ENCODE assay signal across 16 cellular contexts in genomic region chr1:1336931-1337792, GRCh38. TPM values are rescaled to one million over a fixed set of nuclear protein-coding genes. Genes with fewer than 3 reads are reported as not detected.
DNase-seq lines count a peak whose midpoint lies in the region; ATAC-seq and TF ChIP-seq lines count a peak whose summit lies in the region.
"Had no signal": no experiment of that assay in that cellular context is flagged by ENCODE, and none has a peak within 500 bp of the region (broad histone marks: within the 10 kb centered on the region; RNA-seq: fewer than 3 reads in every experiment).

No MANE protein-coding gene starts in this region.

- H3K36me3 Mint-ChIP-seq in central memory CD8-positive, alpha-beta T cell (ENCODE audit: insufficient read depth) = peaks cover 10% of the 10 kb centered on the region
- H3K36me3 Mint-ChIP-seq in CD4-positive, alpha-beta memory T cell = peaks cover 10 to 12% of the 10 kb centered on the region in 2 donors

- POLR2A ChIA-PET in HEK293 (lab: Yijun Ruan, JAX) = interaction anchor here (0.9 to 2.4 kb wide), 4 partner anchors 9 to 25 kb away, joined by 3 to 7 read pairs (median 4); no protein-coding TSS in a partner anchor
- POLR2A ChIA-PET in CD4-positive, alpha-beta memory T cell (lab: Charles Lee; ENCODE audit: partially characterized antibody) = no interaction called here

- TF ChIP-seq CTCF in HEK293 (tag by site-specific recombination; IDR thresholded peaks at IDR 0.05) = no peak

- no peak for ATAC-seq in central memory CD8-positive, alpha-beta T cell (replicated peaks; ENCODE audit: extremely low read depth, poor library complexity, severe bottlenecking)

- H3K9me3 Mint-ChIP-seq in central memory CD8-positive, alpha-beta T cell = no peaks in the 10 kb centered on the region
- H3K9me3 Mint-ChIP-seq in CD4-positive, alpha-beta memory T cell = no peaks in the 10 kb centered on the region
- H3K9me3 Mint-ChIP-seq: CD4-positive, alpha-beta T cell had no signal

- H3K4me1 Mint-ChIP-seq in central memory CD8-positive, alpha-beta T cell = no peaks in the 10 kb centered on the region
- H3K4me1 Mint-ChIP-seq in CD4-positive, alpha-beta memory T cell = peaks cover 0 to 8% (median 6%) of the 10 kb centered on the region in 4 donors

- H3K4me3 ChIP-seq in HEK293 (ENCODE audit: low read depth, low read length) = no peak overlapping the region
- H3K4me3 ChIP-seq in CD4-positive, alpha-beta memory T cell (ENCODE audit: low read length in 2 of 2) = no peak overlapping the region
- H3K4me3 ChIP-seq: A549, GM23248 had no signal

- H3K27ac ChIP-seq in HEK293 (ENCODE audit: extremely low read depth, low read depth, low read length) = no peak overlapping the region
- H3K27ac ChIP-seq in CD4-positive, alpha-beta memory T cell (ENCODE audit: low read depth, low read length) = no peak overlapping the region
- H3K27ac ChIP-seq: A549, C4-2B, GM23248, KMS-11 had no signal

- no peak overlapping the region for H3K4me3 Mint-ChIP-seq in central memory CD8-positive, alpha-beta T cell
- H3K4me3 Mint-ChIP-seq in CD4-positive, alpha-beta memory T cell = no peak overlapping the region
- H3K4me3 Mint-ChIP-seq: CD4-positive, alpha-beta T cell had no signal

- no peaks in the 10 kb centered on the region for H3K27me3 ChIP-seq in CD4-positive, alpha-beta memory T cell (ENCODE audit: insufficient read depth, low read length)

- CTCF ChIA-PET in HEK293 (lab: Yijun Ruan, JAX) = interaction anchor here (0.6 kb wide), 1 partner anchor 277 kb away, joined by 3 read pairs; no protein-coding TSS in a partner anchor
- CTCF ChIA-PET in CD4-positive, alpha-beta memory T cell (lab: Charles Lee; ENCODE audit: partially characterized antibody) = interaction anchor here (0.6 kb wide), 1 partner anchor 240 kb away, joined by 3 read pairs; no protein-coding TSS in a partner anchor

- intact Hi-C loops in CD4-positive, alpha-beta memory T cell (cut with micrococcal nuclease) = no loop called here

- peaks cover 0 to 79% of the 10 kb centered on the region in 2 experiments; a peak in 2 of 3 replicates for H3K36me3 ChIP-seq in HEK293 (ENCODE audit: control insufficient read depth in 2 of 2, insufficient read depth in 1 of 2, low read length in 2 of 2)
- no peaks in the 10 kb centered on the region for H3K36me3 ChIP-seq in CD4-positive, alpha-beta memory T cell (ENCODE audit: insufficient read depth, low read length)

- peak; percentile 46 for DNase-seq in COLO668 (lab: John Stamatoyannopoulos, UW; ENCODE audit: unreplicated experiment)
- DNase-seq in central memory CD8-positive, alpha-beta T cell (ENCODE audit: low spot score in 2 of 2) = no peak
- no peak for DNase-seq in SIG-M5 (lab: John Stamatoyannopoulos, UW)
- DNase-seq in RPMI8226 = no peak
- no peak for DNase-seq in CD4-positive, alpha-beta memory T cell
- DNase-seq: AML-193, Calu3, DMS79 treated with DMSO at 0.1 percent for 48 hours, GF-D8, GM23248, HCEC 1CT had no signal

- peak overlapping the region; percentile 29 for H3K27ac Mint-ChIP-seq in central memory CD8-positive, alpha-beta T cell (ENCODE audit: low read depth)
- no peak overlapping the region for H3K27ac Mint-ChIP-seq in CD4-positive, alpha-beta memory T cell
- H3K27ac Mint-ChIP-seq: CD4-positive, alpha-beta T cell had no signal

- H3K4me1 ChIP-seq in HEK293 (ENCODE audit: control insufficient read depth, insufficient read depth, low read length) = no peaks in the 10 kb centered on the region
- H3K4me1 ChIP-seq in CD4-positive, alpha-beta memory T cell (ENCODE audit: insufficient read depth, low read length) = no peaks in the 10 kb centered on the region
- H3K4me1 ChIP-seq: A549 had no signal

- H3K27me3 Mint-ChIP-seq in central memory CD8-positive, alpha-beta T cell = no peaks in the 10 kb centered on the region
- no peaks in the 10 kb centered on the region for H3K27me3 Mint-ChIP-seq in CD4-positive, alpha-beta memory T cell
- H3K27me3 Mint-ChIP-seq: CD4-positive, alpha-beta T cell had no signal

- no peaks in the 10 kb centered on the region for H3K9me3 ChIP-seq in HEK293 (ENCODE audit: control insufficient read depth, insufficient read depth, low read depth, low read length)
- no peaks in the 10 kb centered on the region for H3K9me3 ChIP-seq in CD4-positive, alpha-beta memory T cell (ENCODE audit: control insufficient read depth in 1 of 2, low read length in 2 of 2)
- H3K9me3 ChIP-seq: A549 had no signal

TF ChIP-seq in HEK293, 187 proteins besides CTCF, POLR2A, EP300 and RAD21 (continues in another document):
- TF ChIP-seq GLIS1 (tag by site-specific recombination; IDR thresholded peaks at IDR 0.05) (peak; percentile 57), ZNF558 (tag by site-specific recombination; IDR thresholded peaks at IDR 0.05) (no peak), KLF9 (tag by site-specific recombination; IDR thresholded peaks at IDR 0.05; ENCODE audit: low read depth) (0 out of 2 replicates have a peak, but pooled peaks have one; percentile 25), ZNF521 (tag by site-specific recombination; IDR thresholded peaks at IDR 0.05) (no peak), SP2 (tag by site-specific recombination; IDR thresholded peaks at IDR 0.05) (no peak), ZNF629 (tag by site-specific recombination; IDR thresholded peaks at IDR 0.05) (no peak), HOXA7 (CRISPR knock-in tag; IDR thresholded peaks at IDR 0.05; ENCODE audit: borderline replicate concordance) (no peak), ZNF146 (tag by site-specific recombination; IDR thresholded peaks at IDR 0.05) (no peak), ZNF623 (tag by site-specific recombination; IDR thresholded peaks at IDR 0.05) (no peak), ZNF148 (tag by site-specific recombination; IDR thresholded peaks at IDR 0.05; ENCODE audit: borderline replicate concordance) (no peak), ZNF341 (tag by site-specific recombination; IDR thresholded peaks at IDR 0.05; ENCODE audit: low read depth) (no peak), SCRT2 (tag by site-specific recombination; IDR thresholded peaks at IDR 0.05) (no peak), ZNF549 (tag by site-specific recombination; IDR thresholded peaks at IDR 0.05) (no peak), TSHZ1 (tag by site-specific recombination; IDR thresholded peaks at IDR 0.05; ENCODE audit: borderline replicate concordance) (no peak), ZNF391 (tag by site-specific recombination; IDR thresholded peaks at IDR 0.05; ENCODE audit: borderline replicate concordance, low read depth) (no peak), ZSCAN16 (tag by site-specific recombination; IDR thresholded peaks at IDR 0.05) (no peak), HOXC10 (CRISPR knock-in tag; IDR thresholded peaks at IDR 0.05) (no peak), ZNF132 (tag by site-specific recombination; IDR thresholded peaks at IDR 0.05; ENCODE audit: borderline replicate concordance) (no peak)

RNA-seq across cellular contexts. Expression of gene TAS1R3, which starts 6.1 kb away (rescaled TPM):
- 1 to 10 TPM; 1.5 TPM for total RNA-seq in CD4-positive, alpha-beta memory T cell
- under 1 TPM in 1 of 2 donors, not detected in 1; 0.47 TPM for polyA plus RNA-seq in CD4-positive, alpha-beta memory T cell
- polyA plus RNA-seq: GM23248 had no signal

RNA-seq across cellular contexts. Expression of gene DVL1, which starts 12.1 kb away (rescaled TPM):
- total RNA-seq in CD4-positive, alpha-beta memory T cell = 10 to 100 TPM; 43.7 to 44.6 TPM
- polyA plus RNA-seq in CD4-positive, alpha-beta memory T cell = 1 to 10 TPM in 1 of 2 donors, under 1 TPM in 1; 0.19 to 1.9 TPM

RNA-seq across cellular contexts. Expression of gene CPTP, which starts 12.6 kb away (rescaled TPM):
- 10 to 100 TPM; 25.0 to 28.3 TPM for total RNA-seq in CD4-positive, alpha-beta memory T cell
- polyA plus RNA-seq in CD4-positive, alpha-beta memory T cell = 10 to 100 TPM; 15.4 to 26.8 TPM

RNA-seq across cellular contexts. Expression of gene INTS11, which starts 12.7 kb away (rescaled TPM):
- 100 to 1,000 TPM; 163 to 173 TPM for total RNA-seq in CD4-positive, alpha-beta memory T cell
- polyA plus RNA-seq in CD4-positive, alpha-beta memory T cell = 10 to 100 TPM; 68.3 to 71.3 TPM

RNA-seq across cellular contexts. Expression of gene MXRA8, which starts 21.2 kb away (rescaled TPM):
- under 1 TPM in 1 of 2 experiments, not detected in 1; 0.35 TPM for total RNA-seq in CD4-positive, alpha-beta memory T cell
- under 1 TPM in 1 of 2 donors, not detected in 1; 0.57 TPM for polyA plus RNA-seq in CD4-positive, alpha-beta memory T cell
- total RNA-seq: Calu3 had no signal
